Comparison of ENCODE assay signal across 31 cellular contexts in the genomic region with DNA sequence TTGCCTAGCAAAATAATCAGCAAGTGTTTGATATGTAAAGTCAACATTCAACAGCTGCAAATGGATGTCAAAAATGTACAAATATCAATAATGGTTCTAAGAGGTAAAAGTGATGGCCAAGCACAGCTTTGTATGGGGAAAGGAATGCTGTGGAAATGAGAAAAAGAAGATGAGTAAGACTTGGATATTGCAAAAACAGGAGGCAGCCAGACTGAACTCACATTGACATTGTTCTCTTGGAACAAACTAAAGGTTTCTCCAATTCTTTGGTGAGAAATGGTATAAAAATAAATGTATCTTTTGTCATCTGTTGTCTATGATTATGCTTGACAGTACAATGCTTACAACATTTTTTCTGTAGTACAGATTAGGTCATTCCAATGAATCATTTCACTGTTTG.
"Had no signal": no experiment of that assay in that cellular context is flagged by ENCODE, and none has a peak within 500 bp of the region (broad histone marks: within the 10 kb centered on the region; RNA-seq: fewer than 3 reads in every experiment).

No MANE protein-coding gene starts in this region.

- H3K9me3 ChIP-seq: ascending aorta, SJCRH30 had no signal

- H3K27me3 Mint-ChIP-seq: activated CD4-positive, alpha-beta T cell treated with anti-CD3 and anti-CD28 coated beads, Interleukin-2, amount 10 ng/mL, durations not matched to agents 24 days and 14 days; activated CD8-positive, alpha-beta T cell treated with anti-CD3 and anti-CD28 coated beads for 36 hours; activated naive CD8-positive, alpha-beta T cell treated with anti-CD3 and anti-CD28 coated beads for 36 hours; activated T-helper 17 cell treated with anti-CD3 and anti-CD28 coated beads, Interleukin-2, amount 50 U/mL, for 72 hours had no signal

- ATAC-seq: activated CD8-positive, alpha-beta T cell treated with anti-CD3 and anti-CD28 coated beads for 36 hours; activated T-cell treated with anti-CD3 and anti-CD28 coated beads, Interleukin-2, amount 50 U/mL, for 72 hours; activated T-helper 17 cell treated with anti-CD3 and anti-CD28 coated beads, Interleukin-2, amount 50 U/mL, for 72 hours; Panc1 had no signal

- DNase-seq: activated CD4-positive, alpha-beta T cell treated with anti-CD3 and anti-CD28 coated beads for 1 hour; activated CD4-positive, alpha-beta T cell treated with anti-CD3 and anti-CD28 coated beads, Interleukin-2, amount 10 ng/mL, durations not matched to agents 24 days and 14 days; activated CD4-positive, alpha-beta T cell treated with anti-CD3 and anti-CD28 coated beads, Interleukin-2, amount 50 U/mL, for 4 hours; activated CD4-positive, CD25-positive, alpha-beta regulatory T cell; activated CD8-positive, alpha-beta T cell treated with anti-CD3 and anti-CD28 coated beads for 36 hours; activated effector memory CD4-positive, alpha-beta T cell treated with anti-CD3 and anti-CD28 coated beads, Interleukin-2, amount 50 U/mL, for 16 hours; activated naive CD4-positive, alpha-beta T cell; activated naive CD4-positive, alpha-beta T cell treated with anti-CD3 and anti-CD28 coated beads, Interleukin-2, amount 50 U/mL, for 16 hours; activated naive CD8-positive, alpha-beta T cell treated with anti-CD3 and anti-CD28 coated beads for 36 hours; activated T-cell treated with anti-CD3 and anti-CD28 coated beads, Interleukin-2, amount 50 U/mL, for 1 hour; activated T-cell treated with anti-CD3 and anti-CD28 coated beads, Interleukin-2, amount 50 U/mL, for 72 hours; amniotic stem cell; NCI-H1105; NCI-H1417 treated with DMSO at 0.1 percent for 48 hours; NCI-H187 treated with DMSO at 0.1 percent for 48 hours; NCI-H2081; NCI-H226; NCI-H446 treated with DMSO at 0.1 percent for 48 hours; NCI-H524; NCI-H69; NCI-H82; SHP77; SJCRH30; T1000; WERI-Rb-1 had no signal

- H3K27ac Mint-ChIP-seq: activated CD4-positive, alpha-beta T cell treated with anti-CD3 and anti-CD28 coated beads, Interleukin-2, amount 10 ng/mL, durations not matched to agents 24 days and 14 days; activated CD8-positive, alpha-beta T cell treated with anti-CD3 and anti-CD28 coated beads for 36 hours; activated naive CD8-positive, alpha-beta T cell treated with anti-CD3 and anti-CD28 coated beads for 36 hours; activated T-cell treated with anti-CD3 and anti-CD28 coated beads, Interleukin-2, amount 50 U/mL, for 72 hours; activated T-helper 17 cell treated with anti-CD3 and anti-CD28 coated beads, Interleukin-2, amount 50 U/mL, for 72 hours; brain had no signal

- H3K4me3 Mint-ChIP-seq: activated CD4-positive, alpha-beta T cell treated with anti-CD3 and anti-CD28 coated beads, Interleukin-2, amount 10 ng/mL, durations not matched to agents 24 days and 14 days; activated CD8-positive, alpha-beta T cell treated with anti-CD3 and anti-CD28 coated beads for 36 hours; activated naive CD8-positive, alpha-beta T cell treated with anti-CD3 and anti-CD28 coated beads for 36 hours; activated T-cell treated with anti-CD3 and anti-CD28 coated beads, Interleukin-2, amount 50 U/mL, for 72 hours; activated T-helper 17 cell treated with anti-CD3 and anti-CD28 coated beads, Interleukin-2, amount 50 U/mL, for 72 hours; brain had no signal

- H3K4me1 ChIP-seq: ascending aorta, SJCRH30 had no signal

- H3K36me3 Mint-ChIP-seq: activated naive CD8-positive, alpha-beta T cell treated with anti-CD3 and anti-CD28 coated beads for 36 hours; brain had no signal

- H3K36me3 ChIP-seq: ascending aorta, cardiac muscle cell, SJCRH30, WERI-Rb-1 had no signal

- H3K4me1 Mint-ChIP-seq: activated CD4-positive, alpha-beta T cell treated with anti-CD3 and anti-CD28 coated beads, Interleukin-2, amount 10 ng/mL, durations not matched to agents 24 days and 14 days; activated naive CD8-positive, alpha-beta T cell treated with anti-CD3 and anti-CD28 coated beads for 36 hours; activated T-helper 17 cell treated with anti-CD3 and anti-CD28 coated beads, Interleukin-2, amount 50 U/mL, for 72 hours had no signal

- H3K27ac ChIP-seq: ascending aorta, cardiac muscle cell, SJCRH30, SK-N-MC, WERI-Rb-1 had no signal

- H3K4me3 ChIP-seq: ascending aorta, cardiac muscle cell, SJCRH30, SK-N-MC had no signal

- H3K27me3 ChIP-seq: ascending aorta, SJCRH30 had no signal
